Comparison of ENCODE assay signal across 20 cellular contexts in the genomic region with DNA sequence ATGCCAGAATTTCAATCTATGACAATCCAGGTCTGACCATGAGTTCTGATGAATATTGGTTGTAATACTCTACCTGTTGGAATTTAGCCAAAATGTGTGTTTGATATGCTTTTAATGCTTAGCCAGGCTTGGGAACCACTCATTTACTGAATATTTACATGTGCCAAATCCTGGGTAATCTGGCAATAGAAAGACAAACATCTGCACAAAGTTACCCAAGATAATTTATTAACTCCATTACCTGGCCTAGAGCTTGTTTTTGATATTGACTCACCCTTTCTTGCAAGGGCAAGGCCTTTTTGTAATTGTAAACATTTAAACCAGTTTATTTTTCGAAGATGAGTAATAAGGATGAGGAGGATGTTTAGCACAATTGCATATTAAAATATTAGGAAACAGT. TPM values are rescaled to one million over a fixed set of nuclear protein-coding genes. Genes with fewer than 3 reads are reported as not detected.
A peak's percentile ranks its signal among the peaks of the same experiment; 100 is the strongest.
DNase-seq lines count a peak whose midpoint lies in the region; ATAC-seq, FAIRE-seq and TF ChIP-seq lines count a peak whose summit lies in the region.
"Had no signal": no experiment of that assay in that cellular context is flagged by ENCODE, and none has a peak within 500 bp of the region (broad histone marks: within the 10 kb centered on the region; RNA-seq: fewer than 3 reads in every experiment).

No MANE protein-coding gene starts in this region.

- H3K4me2 ChIP-seq in A549, result peak overlapping the region; percentile 17
- H3K4me2 ChIP-seq: smooth muscle cell had no signal

- CTCF ChIA-PET in A549 (lab: Yijun Ruan, JAX), result no interaction called here

- H3K4me3 ChIP-seq in A549 (no peak overlapping the region), sigmoid colon (no peak overlapping the region)
- H3K4me3 ChIP-seq: ascending aorta, smooth muscle cell, thyroid gland had no signal

- 0 out of 6 replicates have a peak overlapping the region, but pooled peaks of 1 of the 2 experiments have one; percentile 52 for H3K27ac ChIP-seq in A549
- H3K27ac ChIP-seq in epithelial cell of prostate, result peak overlapping the region; percentile 15
- no peak overlapping the region for H3K27ac ChIP-seq in sigmoid colon
- H3K27ac ChIP-seq: ascending aorta, thyroid gland had no signal

- TF ChIP-seq EP300 in A549 (IDR thresholded peaks at IDR 0.05), result no peak
- no peak for TF ChIP-seq EP300 in sigmoid colon (IDR thresholded peaks at IDR 0.05)

- H3K4me1 ChIP-seq in A549 (peaks cover 35% of the 10 kb centered on the region), sigmoid colon (no peaks in the 10 kb centered on the region)
- H3K4me1 ChIP-seq: ascending aorta, thyroid gland had no signal

- no peaks in the 10 kb centered on the region for H3K9me3 ChIP-seq in A549
- no peaks in the 10 kb centered on the region for H3K9me3 ChIP-seq in sigmoid colon
- H3K9me3 ChIP-seq: thyroid gland had no signal

- no peak for TF ChIP-seq RAD21 in A549 (conservative IDR thresholded peaks at IDR 0.05 in 1 of 2, IDR thresholded peaks at IDR 0.05 in 1 of 2)

- ATAC-seq in A549, result no peak; a peak in 1 of 6 replicates
- ATAC-seq: Panc1 had no signal

- POLR2A ChIA-PET in A549 (lab: Yijun Ruan, JAX), result no interaction called here

- TF ChIP-seq POLR2A in A549 (IDR thresholded peaks at IDR 0.05; ENCODE audit: low read length) (no peak), sigmoid colon (IDR thresholded peaks at IDR 0.05) (no peak)

- H3K36me3 ChIP-seq in sigmoid colon, result no peaks in the 10 kb centered on the region
- H3K36me3 ChIP-seq: ascending aorta, thyroid gland had no signal

- H3K27me3 ChIP-seq in sigmoid colon, result no peaks in the 10 kb centered on the region
- H3K27me3 ChIP-seq: ascending aorta, thyroid gland had no signal

- WGBS in A549 (ENCODE audit: missing lambda C conversion rate), result 0% methylated on average over 1 of the region's 1 CpG
- WGBS in sigmoid colon, 2 donors, result 15 to 65% methylated on average over 1 of the region's 1 CpG

- DNase-seq in A549 (ENCODE audit: low read depth in 1 of 2, low spot score in 1 of 2) (peak in 1 of 2 experiments; percentile 64), HT-29 (ENCODE audit: low spot score) (peak; percentile 45), NCI-H69 (lab: John Stamatoyannopoulos, UW) (peak; percentile 95), epithelial cell of prostate (ENCODE audit: low read depth, low spot score) (peak; percentile 74), nucleus accumbens (lab: John Stamatoyannopoulos, UW) (no peak), HuH-7 (ENCODE audit: low spot score) (no peak), sigmoid colon (no peak)
- no peak for DNase-seq in activated CD4-positive, alpha-beta T cell treated with anti-CD3 and anti-CD28 coated beads for 48 hours
- DNase-seq: activated CD4-positive, alpha-beta T cell treated with anti-CD3 and anti-CD28 coated beads, Interleukin-2, amount 10 ng/mL, durations not matched to agents 7 days and 5 days; cerebellar nuclear complex; foreskin melanocyte; HCEC 1CT; hippocampal formation; KG1; NK-92 treated with Interleukin-12 subunit alpha and Interleukin-12 subunit beta, amount 100 ng/mL, for 24 hours; stimulated activated naive CD4-positive, alpha-beta T cell treated with Interleukin-2 at 50 U/mL for 16 hours; thyroid gland had no signal

- FAIRE-seq in A549 (lab: Jason Lieb, UNC), result no peak

- intact Hi-C loops in sigmoid colon (cut with DNase I), result no loop called here

- TF ChIP-seq CTCF in A549 (IDR thresholded peaks at IDR 0.05), result no peak
- TF ChIP-seq CTCF in sigmoid colon (IDR thresholded peaks at IDR 0.05), result no peak

TF ChIP-seq in A549, 52 proteins besides CTCF, POLR2A, EP300 and RAD21:
- TF ChIP-seq ZFP36 (IDR thresholded peaks at IDR 0.05; ENCODE audit: borderline replicate concordance, partially characterized antibody) (no peak), CHD2 (IDR thresholded peaks at IDR 0.05; ENCODE audit: low read length, partially characterized antibody) (no peak), FOSL2 (IDR thresholded peaks at IDR 0.05) (0 out of 2 replicates have a peak, but pooled peaks have one; percentile 7), FOSL2 (CRISPR knock-in tag; IDR thresholded peaks at IDR 0.05) (peak; percentile 66), JUN (IDR thresholded peaks at IDR 0.05) (peak in 1 of 2 experiments; percentile 30; a peak in 2 of 5 replicates), SMC3 (IDR thresholded peaks at IDR 0.05) (no peak), MAX (IDR thresholded peaks at IDR 0.05) (0 out of 2 replicates have a peak, but pooled peaks have one; percentile 18), KDM1A (IDR thresholded peaks at IDR 0.05; ENCODE audit: low read depth) (no peak), HMGXB4 (CRISPR knock-in tag; IDR thresholded peaks at IDR 0.05; ENCODE audit: borderline replicate concordance) (no peak), FOSB (CRISPR knock-in tag; IDR thresholded peaks at IDR 0.05) (no peak), ZC3H11A (IDR thresholded peaks at IDR 0.05) (no peak), JUNB (IDR thresholded peaks at IDR 0.05) (peak; percentile 53), MAFK (IDR thresholded peaks at IDR 0.05; ENCODE audit: partially characterized antibody) (no peak), PHF8 (IDR thresholded peaks at IDR 0.05; ENCODE audit: borderline replicate concordance, low read depth) (no peak), CEBPB (IDR thresholded peaks at IDR 0.05) (peak; percentile 16 to 50; a peak in 2 of 4 replicates), HOXA7 (CRISPR knock-in tag; IDR thresholded peaks at IDR 0.05) (no peak), ZNF302 (CRISPR knock-in tag; IDR thresholded peaks at IDR 0.05) (no peak), FOXS1 (CRISPR knock-in tag; IDR thresholded peaks at IDR 0.05) (no peak), GATA3 (IDR thresholded peaks at IDR 0.05; ENCODE audit: borderline replicate concordance) (peak; percentile 74)
- TF ChIP-seq, protein P1, sequence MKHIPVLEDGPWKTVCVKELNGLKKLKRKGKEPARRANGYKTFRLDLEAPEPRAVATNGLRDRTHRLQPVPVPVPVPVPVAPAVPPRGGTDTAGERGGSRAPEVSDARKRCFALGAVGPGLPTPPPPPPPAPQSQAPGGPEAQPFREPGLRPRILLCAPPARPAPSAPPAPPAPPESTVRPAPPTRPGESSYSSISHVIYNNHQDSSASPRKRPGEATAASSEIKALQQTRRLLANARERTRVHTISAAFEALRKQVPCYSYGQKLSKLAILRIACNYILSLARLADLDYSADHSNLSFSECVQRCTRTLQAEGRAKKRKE (CRISPR knock-in tag; IDR thresholded peaks at IDR 0.05; ENCODE audit: low read depth), result no peak
- TF ChIP-seq, protein P2, sequence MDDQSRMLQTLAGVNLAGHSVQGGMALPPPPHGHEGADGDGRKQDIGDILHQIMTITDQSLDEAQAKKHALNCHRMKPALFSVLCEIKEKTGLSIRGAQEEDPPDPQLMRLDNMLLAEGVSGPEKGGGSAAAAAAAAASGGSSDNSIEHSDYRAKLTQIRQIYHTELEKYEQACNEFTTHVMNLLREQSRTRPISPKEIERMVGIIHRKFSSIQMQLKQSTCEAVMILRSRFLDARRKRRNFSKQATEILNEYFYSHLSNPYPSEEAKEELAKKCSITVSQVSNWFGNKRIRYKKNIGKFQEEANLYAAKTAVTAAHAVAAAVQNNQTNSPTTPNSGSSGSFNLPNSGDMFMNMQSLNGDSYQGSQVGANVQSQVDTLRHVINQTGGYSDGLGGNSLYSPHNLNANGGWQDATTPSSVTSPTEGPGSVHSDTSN (IDR thresholded peaks at IDR 0.05), result no peak

RNA-seq across cellular contexts. Expression of gene CD2AP, which starts 13.5 kb away (rescaled TPM):
- 24.5 and 35.7 TPM in 2 replicates for polyA plus RNA-seq in A549 (2011; rRNA removed)
- polyA plus RNA-seq in A549 (2012; cell fraction: cytosol; rRNA removed), result 3.6 and 4.4 TPM in 2 replicates
- 1.6 and 2.5 TPM in 2 replicates for polyA plus RNA-seq in A549 (2012; cell fraction: nucleus; rRNA removed)
- 17.0 to 18.8 TPM (median 18.0 TPM) in 3 replicates for polyA plus RNA-seq in A549 (2017; fragmentation: RNase III; extraction: RNeasy Plus Mini Kit Qiagen cat#74134 plus additional on column Dnase treatment)
- polyA minus RNA-seq in A549 (2011; rRNA and poly(A)+ RNA removed), result 5.4 and 6.5 TPM in 2 replicates
- 22.0 and 23.4 TPM in 2 replicates for total RNA-seq in HT-29 (2014; rRNA removed; shearing (Covaris generic))
- total RNA-seq in sigmoid colon, result 10 to 100 TPM; 17.7 to 21.8 (median 20.1) TPM
- polyA plus RNA-seq in sigmoid colon, result 10 to 100 TPM; 32.1 to 80.2 (median 74.5) TPM

Comparison
In these comparisons a context has a peak if more than half of its experiments do, and no peak if none do; other contexts are left out.
1. DNase-seq: peak in HT-29 (single experiment), NCI-H69 (single experiment) and epithelial cell of prostate (single experiment); none in nucleus accumbens (0 of 56), HuH-7 (single experiment), activated CD4-positive, alpha-beta T cell treated with anti-CD3 and anti-CD28 coated beads for 48 hours (single experiment) and sigmoid colon (single experiment).